Comparison of ENCODE assay signal across 12 cellular contexts in the genomic region with DNA sequence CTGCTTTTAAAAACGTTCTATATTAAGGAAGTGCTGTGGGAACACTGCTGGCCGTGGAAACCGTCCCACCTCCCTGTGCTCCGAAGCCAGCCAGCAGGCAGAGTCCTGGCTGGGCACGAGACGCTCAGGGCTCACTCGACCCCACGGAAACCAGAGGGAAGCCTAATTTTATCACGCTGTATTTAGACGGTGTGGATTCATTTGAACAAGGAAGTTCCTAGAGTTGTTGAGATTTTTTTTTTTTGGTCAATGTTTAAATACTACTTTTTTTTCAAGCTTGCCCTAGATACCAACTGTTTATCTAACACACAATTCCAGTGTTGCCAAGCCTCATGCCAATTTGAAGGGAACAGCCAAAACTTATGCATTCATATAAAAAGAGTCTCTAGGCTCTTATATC. TPM values are rescaled to one million over a fixed set of nuclear protein-coding genes. Genes with fewer than 3 reads are reported as not detected.
DNase-seq lines count a peak whose midpoint lies in the region; ATAC-seq, FAIRE-seq and TF ChIP-seq lines count a peak whose summit lies in the region.
"Had no signal": no experiment of that assay in that cellular context is flagged by ENCODE, and none has a peak within 500 bp of the region (broad histone marks: within the 10 kb centered on the region; RNA-seq: fewer than 3 reads in every experiment).

No MANE protein-coding gene starts in this region.

- H3K9me2 ChIP-seq in hepatocyte (replicated peaks; ENCODE audit: insufficient read depth) = no peaks in the 10 kb centered on the region

- peak overlapping the region in 10 of 11 experiments; percentile 2 to 67 (median 48); a peak in 17 of 22 replicates for H3K9ac ChIP-seq in BLaER1 treated with 17β-estradiol and CSF1 and Interleukin-3, amounts not matched to agents 10 nM and 100 nM

- WGBS in hepatocyte (ENCODE audit: low lambda C conversion rate, missing lambda C conversion rate) = 56% methylated on average over 10 of the region's 10 CpGs
- whole genome bisulfite sequencing in pancreas, 2 donors = 3% methylated on average over 10 of the region's 10 CpGs

- H3K27me3 ChIP-seq in BLaER1 treated with 17β-estradiol and CSF1 and Interleukin-3, amounts not matched to agents 10 nM and 100 nM = no peaks in the 10 kb centered on the region
- H3K27me3 ChIP-seq in hepatocyte (no peaks in the 10 kb centered on the region), pancreas (no peaks in the 10 kb centered on the region)

- peaks cover 0 to 62% (median 44%) of the 10 kb centered on the region in 11 experiments; a peak in 19 of 22 replicates for H3K36me3 ChIP-seq in BLaER1 treated with 17β-estradiol and CSF1 and Interleukin-3, amounts not matched to agents 10 nM and 100 nM
- H3K36me3 ChIP-seq in hepatocyte (replicated peaks; ENCODE audit: insufficient read depth, low read depth) = no peaks in the 10 kb centered on the region
- H3K36me3 ChIP-seq in pancreas = no peaks in the 10 kb centered on the region

- FAIRE-seq in pancreas (lab: Jason Lieb, UNC) = peak; percentile 56
- FAIRE-seq: H54 had no signal

- peaks cover 70% of the 10 kb centered on the region for H3K4me1 Mint-ChIP-seq in chondrocyte (ENCODE audit: low read depth)

- peaks cover 18 to 97% (median 52%) of the 10 kb centered on the region in 11 experiments; a peak in 17 of 22 replicates for H4K20me1 ChIP-seq in BLaER1 treated with 17β-estradiol and CSF1 and Interleukin-3, amounts not matched to agents 10 nM and 100 nM
- no peaks in the 10 kb centered on the region for H4K20me1 ChIP-seq in hepatocyte (ENCODE audit: insufficient read depth, poor library complexity, severe bottlenecking)

- H2AFZ ChIP-seq in hepatocyte = peak overlapping the region; percentile 43

- peaks cover 35% of the 10 kb centered on the region for H3K79me2 ChIP-seq in hepatocyte

- peak overlapping the region; percentile 9 to 65 (median 52); a peak in 19 of 22 replicates for H3K27ac ChIP-seq in BLaER1 treated with 17β-estradiol and CSF1 and Interleukin-3, amounts not matched to agents 10 nM and 100 nM
- H3K27ac ChIP-seq in hepatocyte (peak overlapping the region; percentile 69), pancreas (peak overlapping the region; percentile 51 to 84 (median 61))

- DNase-seq in chondrocyte (ENCODE audit: low spot score) = no peak
- no peak for DNase-seq in hepatocyte (ENCODE audit: low spot score)
- DNase-seq in pancreas = peak in 2 of 6 donors; percentile 48 to 64
- DNase-seq in effector CD4-positive, alpha-beta T cell = no peak
- no peak for DNase-seq in OCI-M1 (lab: John Stamatoyannopoulos, UW)
- DNase-seq: activated T-cell treated with anti-CD3 and anti-CD28 coated beads, Interleukin-2, amount 50 U/mL, for 24 hours; NCI-H446; SHP77 treated with DMSO at 0.1 percent for 48 hours had no signal

- no peaks in the 10 kb centered on the region for H3K27me3 Mint-ChIP-seq in chondrocyte (ENCODE audit: low read depth)

- H3K4me3 ChIP-seq in BLaER1 treated with 17β-estradiol and CSF1 and Interleukin-3, amounts not matched to agents 10 nM and 100 nM = peak overlapping the region in 2 of 10 experiments; percentile 14 to 33; a peak in 3 of 20 replicates
- no peak overlapping the region for H3K4me3 ChIP-seq in hepatocyte
- no peak overlapping the region for H3K4me3 ChIP-seq in pancreas

- ATAC-seq in pancreas (peak; percentile 79 to 86 (median 80)), GM21528 (IDR thresholded peaks at IDR 0.05; ENCODE audit: low FRiP score, unreplicated experiment) (no peak), GM21576 (IDR thresholded peaks at IDR 0.05; ENCODE audit: unreplicated experiment) (no peak)

- no peaks in the 10 kb centered on the region for H3K9me3 ChIP-seq in BLaER1 treated with 17β-estradiol and CSF1 and Interleukin-3, amounts not matched to agents 10 nM and 100 nM (replicated peaks in 1 of 11)
- no peaks in the 10 kb centered on the region for H3K9me3 ChIP-seq in hepatocyte (ENCODE audit: low read depth)
- H3K9me3 ChIP-seq in pancreas = no peaks in the 10 kb centered on the region

- TF ChIP-seq CTCF in chondrocyte (IDR thresholded peaks at IDR 0.05) = no peak
- TF ChIP-seq CTCF in hepatocyte (IDR thresholded peaks at IDR 0.05; ENCODE audit: poor library complexity) = no peak
- TF ChIP-seq CTCF in pancreas (IDR thresholded peaks at IDR 0.05) = no peak

- no peaks in the 10 kb centered on the region for H3K9me3 Mint-ChIP-seq in chondrocyte (ENCODE audit: low read depth)
- H3K9me3 Mint-ChIP-seq: activated T-cell treated with anti-CD3 and anti-CD28 coated beads, Interleukin-2, amount 50 U/mL, for 24 hours had no signal

- H3K4me1 ChIP-seq in BLaER1 treated with 17β-estradiol and CSF1 and Interleukin-3, amounts not matched to agents 10 nM and 100 nM = peaks cover 54 to 99% (median 77%) of the 10 kb centered on the region in 10 experiments
- peaks cover 26% of the 10 kb centered on the region for H3K4me1 ChIP-seq in hepatocyte (ENCODE audit: insufficient read depth)
- peaks cover 10 to 37% (median 17%) of the 10 kb centered on the region in 3 donors for H3K4me1 ChIP-seq in pancreas

- H3K27ac Mint-ChIP-seq in chondrocyte (ENCODE audit: unreplicated experiment) = peak overlapping the region; percentile 96
- H3K27ac Mint-ChIP-seq: activated T-cell treated with anti-CD3 and anti-CD28 coated beads, Interleukin-2, amount 50 U/mL, for 24 hours had no signal

- H3K4me3 Mint-ChIP-seq in chondrocyte (ENCODE audit: unreplicated experiment) = peak overlapping the region; percentile 62
- H3K4me3 Mint-ChIP-seq: activated T-cell treated with anti-CD3 and anti-CD28 coated beads, Interleukin-2, amount 50 U/mL, for 24 hours had no signal

- intact Hi-C loops in pancreas (cut with DNase I) = no loop called here

- peaks cover 2% of the 10 kb centered on the region for H3K36me3 Mint-ChIP-seq in chondrocyte (ENCODE audit: low read depth)

- peak overlapping the region; percentile 56 to 93 (median 77) for H3K4me2 ChIP-seq in BLaER1 treated with 17β-estradiol and CSF1 and Interleukin-3, amounts not matched to agents 10 nM and 100 nM
- peak overlapping the region; percentile 67 for H3K4me2 ChIP-seq in hepatocyte

RNA-seq across cellular contexts. Expression of gene ADCY9, which starts 25.8 kb away (rescaled TPM):
- total RNA-seq in chondrocyte (22.6 to 31.9 TPM (median 31.6 TPM) in 3 replicates), hepatocyte (12.4 and 15.9 TPM in 2 replicates), pancreas (10 to 100 TPM; 17.2 to 20.9 (median 18.4) TPM)
- polyA plus RNA-seq in hepatocyte (7.6 and 12.0 TPM in 2 replicates), pancreas (10 to 100 TPM in 1 of 2 donors, 1 to 10 TPM in 1; 6.6 to 10.4 TPM)

Comparison
In these comparisons a context has a peak if more than half of its experiments do, and no peak if none do; other contexts are left out.
1. ATAC-seq: peak in pancreas (4 of 4); none in GM21528 (single experiment) and GM21576 (single experiment).
2. Peak in every context shown above with its lines, with median percentiles within 50 percentile points of each other: H3K27ac ChIP-seq.